Comparison of ENCODE assay signal across 1 cellular context in the genomic region with DNA sequence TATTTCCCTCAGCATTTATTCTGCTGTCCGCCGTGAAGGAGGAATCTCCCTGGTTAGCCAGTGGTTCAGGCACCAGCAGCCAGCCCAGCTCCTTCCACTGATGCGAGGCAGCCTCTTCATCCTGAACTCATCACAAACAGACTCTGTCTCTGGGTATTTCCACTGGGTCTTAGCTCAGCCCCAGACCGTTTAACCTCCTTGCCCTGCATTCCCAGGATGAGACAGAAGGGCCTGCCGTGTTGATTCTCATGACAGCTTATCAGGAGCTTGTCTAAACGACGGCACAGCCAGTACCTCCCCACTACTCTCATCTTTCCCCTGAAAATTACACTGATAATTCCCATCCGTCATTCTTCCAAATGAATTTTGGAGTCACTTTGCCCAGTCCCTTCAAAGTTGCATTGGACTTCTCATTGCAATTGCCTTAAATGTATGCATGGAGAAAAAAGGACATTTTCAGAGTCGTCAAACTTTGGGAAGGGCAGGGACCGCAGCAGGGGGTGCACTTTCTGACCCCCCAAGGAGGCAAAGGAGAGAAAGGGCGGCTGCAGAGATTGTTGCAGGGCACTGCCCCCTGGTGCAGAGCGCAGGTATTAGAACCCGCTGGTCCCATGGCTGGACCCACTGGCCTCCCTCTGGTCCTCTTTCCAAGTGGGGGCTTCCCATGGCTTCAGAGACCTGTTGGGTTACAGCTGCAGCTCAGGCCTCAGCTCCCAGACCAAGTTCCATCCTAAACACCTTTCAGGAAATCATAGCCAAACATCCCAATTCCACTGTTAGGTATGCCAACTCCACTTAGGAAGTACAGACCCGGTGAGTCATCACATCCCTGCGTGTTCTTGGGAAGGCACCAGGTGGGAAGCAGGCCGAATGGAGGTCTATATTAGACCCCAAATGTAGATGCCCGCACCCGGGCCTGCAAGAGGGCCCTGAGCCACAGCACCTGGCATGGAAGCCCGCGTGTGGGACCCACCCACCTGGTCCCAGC.
TF ChIP-seq lines count a peak whose summit lies in the region.

No MANE protein-coding gene starts in this region.

TF ChIP-seq in A549, 52 proteins besides CTCF, POLR2A, EP300 and RAD21 (continued from another document):
- no peak for TF ChIP-seq ZC3H11A (IDR thresholded peaks at IDR 0.05)
- no peak for TF ChIP-seq FOXS1 (CRISPR knock-in tag; IDR thresholded peaks at IDR 0.05)
- no peak for TF ChIP-seq CHD4 (IDR thresholded peaks at IDR 0.05; ENCODE audit: borderline replicate concordance)
- TF ChIP-seq, protein P1, sequence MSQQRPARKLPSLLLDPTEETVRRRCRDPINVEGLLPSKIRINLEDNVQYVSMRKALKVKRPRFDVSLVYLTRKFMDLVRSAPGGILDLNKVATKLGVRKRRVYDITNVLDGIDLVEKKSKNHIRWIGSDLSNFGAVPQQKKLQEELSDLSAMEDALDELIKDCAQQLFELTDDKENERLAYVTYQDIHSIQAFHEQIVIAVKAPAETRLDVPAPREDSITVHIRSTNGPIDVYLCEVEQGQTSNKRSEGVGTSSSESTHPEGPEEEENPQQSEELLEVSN (IDR thresholded peaks at IDR 0.05; ENCODE audit: borderline replicate concordance, low read depth), result no peak
- no peak for TF ChIP-seq HOXB13 (CRISPR knock-in tag; IDR thresholded peaks at IDR 0.05; ENCODE audit: low read depth)
TF ChIP-seq in A549: peak in this region for 2.
